20 cellular contexts compared by ENCODE assay signal in genomic region chr13:30671271-30671815, GRCh38.
"Had no signal": no experiment of that assay in that cellular context is flagged by ENCODE, and none has a peak within 500 bp of the region (broad histone marks: within the 10 kb centered on the region; RNA-seq: fewer than 3 reads in every experiment).

No MANE protein-coding gene starts in this region.

- DNase-seq: activated gamma-delta T cell treated with Interleukin-2 at 50 U/mL for 16 hours; activated naive CD8-positive, alpha-beta T cell treated with anti-CD3 and anti-CD28 coated beads for 36 hours; activated T-cell treated with anti-CD3 and anti-CD28 coated beads for 4 hours; amniotic stem cell; effector CD8-positive, alpha-beta T cell; esophagus squamous epithelium; immature natural killer cell; mesendoderm; naive thymus-derived CD4-positive, alpha-beta T cell; posterior cingulate gyrus; stimulated activated CD4-positive, alpha-beta T cell treated with anti-CD3 and anti-CD28 coated beads, Interleukin-12 subunit alpha, Interleukin-12 subunit beta, amount 100 ng/mL, for 4 hours; stimulated activated CD4-positive, alpha-beta T cell treated with anti-CD3 and anti-CD28 coated beads, Interleukin-1b, Interleukin-23, amount 100 ng/mL, for 48 hours; stimulated activated CD8-positive, alpha-beta memory T cell treated with anti-CD3 and anti-CD28 coated beads, Interleukin-4, amount 100 ng/mL, for 48 hours; stimulated activated naive CD4-positive, alpha-beta T cell; T-helper 1 cell; T1000 had no signal

- H3K4me3 ChIP-seq: cardiac muscle cell, esophagus squamous epithelium had no signal

- H3K9me3 ChIP-seq: esophagus squamous epithelium had no signal

- H3K9me3 Mint-ChIP-seq: activated T-helper 1 cell treated with anti-CD3 and anti-CD28 coated beads, Interleukin-12 subunit alpha, Interleukin-12 subunit beta, Interleukin-2, Interleukin-4 antibody, amounts not matched to agents 30 ng/mL and 10 ng/mL and 1 ng/mL, durations not matched to agents 14 hours and 24 hours and 36 hours; dendritic cell treated with granulocyte-macrophage colony-stimulating factor and Interleukin-4, amounts not matched to agents 40 ng/mL and 50 ng/mL, for 4 days; immature natural killer cell had no signal

- H3K4me3 Mint-ChIP-seq: activated naive CD8-positive, alpha-beta T cell treated with anti-CD3 and anti-CD28 coated beads for 36 hours; activated T-helper 1 cell treated with anti-CD3 and anti-CD28 coated beads, Interleukin-12 subunit alpha, Interleukin-12 subunit beta, Interleukin-2, Interleukin-4 antibody, amounts not matched to agents 30 ng/mL and 10 ng/mL and 1 ng/mL, durations not matched to agents 14 hours and 24 hours and 36 hours; dendritic cell treated with granulocyte-macrophage colony-stimulating factor and Interleukin-4, amounts not matched to agents 40 ng/mL and 50 ng/mL, for 4 days had no signal

- H3K36me3 ChIP-seq: cardiac muscle cell, esophagus squamous epithelium had no signal

- H3K27ac ChIP-seq: cardiac muscle cell, esophagus squamous epithelium had no signal

- H3K27ac Mint-ChIP-seq: activated naive CD8-positive, alpha-beta T cell treated with anti-CD3 and anti-CD28 coated beads for 36 hours; activated T-helper 1 cell treated with anti-CD3 and anti-CD28 coated beads, Interleukin-12 subunit alpha, Interleukin-12 subunit beta, Interleukin-2, Interleukin-4 antibody, amounts not matched to agents 30 ng/mL and 10 ng/mL and 1 ng/mL, durations not matched to agents 14 hours and 24 hours and 36 hours; dendritic cell treated with granulocyte-macrophage colony-stimulating factor and Interleukin-4, amounts not matched to agents 40 ng/mL and 50 ng/mL, for 4 days had no signal

- ATAC-seq: activated CD4-positive, CD25-positive, alpha-beta regulatory T cell treated with anti-CD3 and anti-CD28 coated beads, Interleukin-2, amount 50 U/mL, for 24 hours; naive thymus-derived CD4-positive, alpha-beta T cell had no signal

- H3K36me3 Mint-ChIP-seq: immature natural killer cell; naive thymus-derived CD4-positive, alpha-beta T cell had no signal

- H3K27me3 ChIP-seq: cardiac muscle cell, esophagus squamous epithelium had no signal
